ENCODE assay signal across 1 cellular context in the genomic region with DNA sequence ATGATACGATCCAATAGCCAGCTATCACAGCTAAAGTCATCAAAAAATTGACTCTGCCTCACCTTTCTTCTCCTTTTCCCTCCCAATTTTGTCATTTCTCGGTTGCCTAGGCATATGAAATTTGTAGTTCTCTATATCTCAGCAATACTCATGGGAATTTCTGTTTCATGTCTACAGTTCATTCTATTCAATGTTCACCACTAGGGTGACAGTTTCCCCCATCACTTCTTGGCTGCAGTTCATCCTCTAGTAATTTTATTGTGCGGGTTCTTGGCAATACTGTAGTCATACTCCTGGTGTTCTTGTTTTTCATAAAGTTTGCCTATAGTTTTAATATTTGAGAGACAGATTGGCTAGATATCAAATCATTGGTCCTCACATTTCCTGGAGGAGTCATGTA.
TF ChIP-seq lines count a peak whose summit lies in the region.

No MANE protein-coding gene starts in this region.

TF ChIP-seq in SK-N-SH, 30 proteins besides CTCF, POLR2A, EP300 and RAD21 (continued from another document):
- TF ChIP-seq, protein P1, sequence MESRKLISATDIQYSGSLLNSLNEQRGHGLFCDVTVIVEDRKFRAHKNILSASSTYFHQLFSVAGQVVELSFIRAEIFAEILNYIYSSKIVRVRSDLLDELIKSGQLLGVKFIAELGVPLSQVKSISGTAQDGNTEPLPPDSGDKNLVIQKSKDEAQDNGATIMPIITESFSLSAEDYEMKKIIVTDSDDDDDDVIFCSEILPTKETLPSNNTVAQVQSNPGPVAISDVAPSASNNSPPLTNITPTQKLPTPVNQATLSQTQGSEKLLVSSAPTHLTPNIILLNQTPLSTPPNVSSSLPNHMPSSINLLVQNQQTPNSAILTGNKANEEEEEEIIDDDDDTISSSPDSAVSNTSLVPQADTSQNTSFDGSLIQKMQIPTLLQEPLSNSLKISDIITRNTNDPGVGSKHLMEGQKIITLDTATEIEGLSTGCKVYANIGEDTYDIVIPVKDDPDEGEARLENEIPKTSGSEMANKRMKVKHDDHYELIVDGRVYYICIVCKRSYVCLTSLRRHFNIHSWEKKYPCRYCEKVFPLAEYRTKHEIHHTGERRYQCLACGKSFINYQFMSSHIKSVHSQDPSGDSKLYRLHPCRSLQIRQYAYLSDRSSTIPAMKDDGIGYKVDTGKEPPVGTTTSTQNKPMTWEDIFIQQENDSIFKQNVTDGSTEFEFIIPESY (IDR thresholded peaks at IDR 0.05; ENCODE audit: borderline replicate concordance, low read depth) = no peak
- TF ChIP-seq NRF1 (IDR thresholded peaks at IDR 0.05; ENCODE audit: low read depth, low read length) = no peak
- TF ChIP-seq MEF2A (IDR thresholded peaks at IDR 0.05; ENCODE audit: borderline replicate concordance, low read depth) = no peak
- no peak for TF ChIP-seq SMC3 (IDR thresholded peaks at IDR 0.05; ENCODE audit: low read depth, low read length)
